22 cellular contexts compared by ENCODE assay signal in genomic region chr18:34858188-34858587, GRCh38.
"Had no signal": no experiment of that assay in that cellular context is flagged by ENCODE, and none has a peak within 500 bp of the region (broad histone marks: within the 10 kb centered on the region; RNA-seq: fewer than 3 reads in every experiment).

No MANE protein-coding gene starts in this region.

- H3K27ac ChIP-seq: neutrophil, pancreas, psoas muscle, right lobe of liver, sigmoid colon, stomach, suprapubic skin, testis, tibial artery, transverse colon, upper lobe of right lung, uterus had no signal

- H3K36me3 ChIP-seq: neutrophil, right lobe of liver, suprapubic skin, transverse colon, upper lobe of right lung, uterus had no signal

- H3K27me3 ChIP-seq: neutrophil, pancreas, right lobe of liver, sigmoid colon, stomach, suprapubic skin, testis, tibial artery, transverse colon, upper lobe of right lung, uterus had no signal

- H3K4me3 ChIP-seq: pancreas, psoas muscle, right lobe of liver, sigmoid colon, stomach, suprapubic skin, testis, tibial artery, transverse colon, upper lobe of right lung, uterus had no signal

- DNase-seq: naive B cell; naive thymus-derived CD8-positive, alpha-beta T cell; pancreas; psoas muscle; right cardiac atrium; right lobe of liver; sigmoid colon; small intestine; stimulated activated CD4-positive, alpha-beta T cell treated with anti-CD3 and anti-CD28 coated beads, Interleukin-15, amount 100 ng/mL, for 24 hours; stimulated activated CD4-positive, alpha-beta T cell treated with anti-CD3 and anti-CD28 coated beads, Interleukin-2, amount 100 ng/mL, for 24 hours; stimulated activated CD4-positive, alpha-beta T cell treated with anti-CD3 and anti-CD28 coated beads, Interleukin-2, amount 100 ng/mL, for 48 hours; stimulated activated CD4-positive, alpha-beta T cell treated with anti-CD3 and anti-CD28 coated beads, Interleukin-4, amount 100 ng/mL, for 24 hours; stimulated activated naive B cell treated with anti-CD40 and anti-IgM and Interleukin-4, amounts not matched to agents 10 μg/mL and 1 μg/mL and 100 μg/mL, for 72 hours; stimulated activated naive CD4-positive, alpha-beta T cell treated with Interleukin-2 at 50 U/mL for 16 hours; stomach; testis; tibial artery; transverse colon; upper lobe of right lung; uterus had no signal

- H3K4me1 ChIP-seq: pancreas, right lobe of liver, sigmoid colon, stomach, suprapubic skin, testis, tibial artery, upper lobe of right lung, uterus had no signal

- H3K9me3 ChIP-seq: neutrophil, pancreas, psoas muscle, right lobe of liver, sigmoid colon, stomach, suprapubic skin, testis, tibial artery, transverse colon, upper lobe of right lung, uterus had no signal
